22 cellular contexts compared by ENCODE assay signal in the genomic region with DNA sequence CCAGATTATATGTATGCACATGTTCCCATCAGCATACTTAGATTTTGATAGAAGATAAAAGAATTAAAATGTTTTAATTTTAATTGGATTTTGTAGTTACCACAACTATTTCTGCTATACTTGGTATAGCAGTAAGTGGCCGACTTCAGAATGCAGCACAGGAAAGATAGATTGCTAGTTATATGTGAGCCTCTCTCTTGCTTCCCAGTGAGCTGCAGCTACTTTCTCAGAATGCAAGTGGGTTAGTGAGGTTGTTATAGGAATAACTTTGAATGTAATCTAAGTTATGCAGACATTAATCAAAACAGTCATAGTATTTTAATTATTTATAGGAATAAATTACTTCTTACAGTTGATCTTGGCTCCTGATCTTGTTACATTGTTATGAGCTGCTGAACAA.
"Had no signal": no experiment of that assay in that cellular context is flagged by ENCODE, and none has a peak within 500 bp of the region (broad histone marks: within the 10 kb centered on the region; RNA-seq: fewer than 3 reads in every experiment).

No MANE protein-coding gene starts in this region.

- H3K9me3 ChIP-seq: adrenal gland had no signal

- H3K36me3 ChIP-seq: adrenal gland had no signal

- DNase-seq: activated CD4-positive, alpha-beta T cell treated with anti-CD3 and anti-CD28 coated beads for 4 hours; activated CD4-positive, alpha-beta T cell treated with anti-CD3 and anti-CD28 coated beads, Interleukin-2, amount 50 U/mL, for 4 hours; activated CD8-positive, alpha-beta memory T cell treated with anti-CD3 and anti-CD28 coated beads, Interleukin-2, amount 50 U/mL, for 48 hours; activated CD8-positive, alpha-beta T cell treated with anti-CD3 and anti-CD28 coated beads, Interleukin-2, amount 10 ng/mL, durations not matched to agents 7 days and 5 days; activated naive CD4-positive, alpha-beta T cell treated with anti-CD3 and anti-CD28 coated beads, Interleukin-2, amount 50 U/mL, for 16 hours; activated naive CD8-positive, alpha-beta T cell treated with anti-CD3 and anti-CD28 coated beads, Interleukin-2, amount 10 ng/mL, durations not matched to agents 7 days and 5 days; activated T-cell treated with anti-CD3 and anti-CD28 coated beads, Interleukin-2, amount 50 U/mL, for 1 hour; adrenal gland; anterior cingulate cortex; central memory CD4-positive, alpha-beta T cell; Kasumi-1; KBM-7; NCI-H1105 treated with DMSO at 0.1 percent for 48 hours; NCI-H1436 treated with DMSO at 0.1 percent for 48 hours; NCI-H187 treated with DMSO at 0.1 percent for 48 hours; NCI-H2081 treated with DMSO at 0.1 percent for 48 hours; NCI-H446; NCI-H524; PC-3; SHP77 treated with DMSO at 0.1 percent for 48 hours; T-helper 1 cell had no signal

- H3K4me3 ChIP-seq: adrenal gland had no signal

- H3K4me1 ChIP-seq: adrenal gland had no signal

- H3K27me3 ChIP-seq: adrenal gland had no signal

- H3K27ac ChIP-seq: adrenal gland had no signal

- ATAC-seq: activated CD4-positive, CD25-positive, alpha-beta regulatory T cell treated with anti-CD3 and anti-CD28 coated beads, Interleukin-2, amount 50 U/mL, for 24 hours; activated CD8-positive, alpha-beta T cell treated with anti-CD3 and anti-CD28 coated beads, Interleukin-2, amount 10 ng/mL, durations not matched to agents 7 days and 5 days; PC-3 had no signal
